19 cellular contexts compared by ENCODE assay signal in genomic region chr11:133181066-133181465, GRCh38.
DNase-seq lines count a peak whose midpoint lies in the region; ATAC-seq, FAIRE-seq and TF ChIP-seq lines count a peak whose summit lies in the region.
"Had no signal": no experiment of that assay in that cellular context is flagged by ENCODE, and none has a peak within 500 bp of the region (broad histone marks: within the 10 kb centered on the region; RNA-seq: fewer than 3 reads in every experiment).

No MANE protein-coding gene starts in this region.

- H3K27ac ChIP-seq in esophagus muscularis mucosa (replicated peaks in 1 of 4) (no peak overlapping the region), small intestine (ENCODE audit: low read depth in 1 of 2, low read length in 1 of 2) (no peak overlapping the region)
- H3K27ac ChIP-seq: GM23248 had no signal

- no peak for TF ChIP-seq EP300 in esophagus muscularis mucosa (IDR thresholded peaks at IDR 0.05)

- H3K27me3 ChIP-seq in esophagus muscularis mucosa (peaks cover 0 to 21% (median 0%) of the 10 kb centered on the region in 4 donors), small intestine (ENCODE audit: control insufficient read depth in 2 of 2, insufficient read depth in 2 of 2, low read length in 2 of 2) (no peaks in the 10 kb centered on the region)

- intact Hi-C loops in esophagus muscularis mucosa (cut with DNase I), result no loop called here

- no peak for TF ChIP-seq CTCF in esophagus muscularis mucosa (IDR thresholded peaks at IDR 0.05)

- no peaks in the 10 kb centered on the region for H3K36me3 ChIP-seq in esophagus muscularis mucosa
- no peaks in the 10 kb centered on the region for H3K36me3 ChIP-seq in small intestine (ENCODE audit: control insufficient read depth in 2 of 2, insufficient read depth in 2 of 2, low read length in 2 of 2)

- TF ChIP-seq POLR2A in esophagus muscularis mucosa (IDR thresholded peaks at IDR 0.05; ENCODE audit: low read depth), result no peak

- no peaks in the 10 kb centered on the region for H3K4me1 ChIP-seq in esophagus muscularis mucosa
- no peaks in the 10 kb centered on the region for H3K4me1 ChIP-seq in small intestine (ENCODE audit: control insufficient read depth in 2 of 2, insufficient read depth in 1 of 2, low read depth in 1 of 2, low read length in 1 of 2)

- H3K4me3 ChIP-seq in esophagus muscularis mucosa, result no peak overlapping the region
- H3K4me3 ChIP-seq in small intestine (ENCODE audit: low read depth in 1 of 2, low read length in 2 of 2), result no peak overlapping the region
- H3K4me3 ChIP-seq: GM23248 had no signal

- WGBS in esophagus muscularis mucosa, result 90% methylated on average over 10 of the region's 10 CpGs
- WGBS in small intestine, 3 donors, result 20 to 66% (median 36%) methylated on average over 10 of the region's 10 CpGs

- peak; percentile 78 for DNase-seq in NCI-H748 (lab: John Stamatoyannopoulos, UW; ENCODE audit: unreplicated experiment)
- DNase-seq in esophagus muscularis mucosa (ENCODE audit: extremely low spot score), result peak; percentile 86
- peak; percentile 62 for DNase-seq in ureter (ENCODE audit: low spot score)
- DNase-seq in small intestine, result no peak
- DNase-seq: C1 segment of cervical spinal cord; Calu3; CD4-positive, alpha-beta memory T cell; COR-L47; DMS153; DND-41; GM23248; H7; HCEC 1CT had no signal

- H3K9me3 ChIP-seq in esophagus muscularis mucosa (no peaks in the 10 kb centered on the region), small intestine (ENCODE audit: control insufficient read depth, low read depth) (no peaks in the 10 kb centered on the region)

- FAIRE-seq in small intestine (lab: Jason Lieb, UNC), result no peak
- FAIRE-seq: G401.6, GM12892, GM19239, H1 had no signal

- no peak for ATAC-seq in GM18498 (IDR thresholded peaks at IDR 0.05; ENCODE audit: unreplicated experiment)
- ATAC-seq in HG03520 (IDR thresholded peaks at IDR 0.05; ENCODE audit: unreplicated experiment), result no peak
